8 cellular contexts compared by ENCODE assay signal in the genomic region with DNA sequence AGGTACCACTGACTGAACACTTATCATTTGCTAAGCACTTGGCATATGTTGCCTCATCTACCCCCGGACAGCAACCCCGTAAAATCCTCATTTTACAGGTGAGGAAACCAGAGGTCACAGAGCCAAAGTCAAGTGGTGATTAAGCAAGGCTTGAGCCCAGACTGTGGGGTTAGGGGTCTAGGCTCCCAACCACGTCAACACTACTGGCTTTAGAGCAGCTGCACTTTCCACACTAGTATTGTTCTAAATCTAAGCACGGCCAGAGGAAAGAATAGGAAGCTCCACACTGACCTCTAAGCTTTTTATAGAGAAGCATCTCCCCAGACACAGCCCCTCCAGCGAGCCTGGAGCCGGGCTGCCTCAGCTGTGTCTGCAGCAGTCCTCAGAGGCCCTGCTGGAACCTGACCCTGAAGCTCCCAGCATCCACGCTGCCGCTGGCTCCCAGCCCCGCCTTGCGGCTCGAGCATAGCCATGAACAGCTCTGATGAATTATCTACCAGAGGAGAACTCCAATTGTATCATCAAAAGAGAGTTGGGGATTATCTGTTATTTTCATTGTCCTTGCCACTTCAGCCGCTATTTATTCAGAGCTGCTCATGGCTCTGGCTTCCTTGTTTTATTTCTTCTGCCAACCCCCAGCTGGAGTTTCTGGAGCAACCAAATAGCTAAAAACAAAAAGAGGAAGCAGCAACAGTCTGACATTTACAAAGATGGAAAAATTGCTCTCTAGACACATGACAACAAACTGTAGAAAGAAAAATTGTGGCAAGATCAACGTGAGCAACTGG.
DNase-seq lines count a peak whose midpoint lies in the region; ATAC-seq and TF ChIP-seq lines count a peak whose summit lies in the region.

No MANE protein-coding gene starts in this region.

- no peak overlapping the region for H3K27ac Mint-ChIP-seq in activated naive CD4-positive, alpha-beta T cell treated with anti-CD3 and anti-CD28 coated beads, Interleukin-2, amount 10 ng/mL, durations not matched to agents 7 days and 5 days
- no peak overlapping the region for H3K27ac Mint-ChIP-seq in natural killer cell

- H3F3A ChIP-seq in GM23248 (ENCODE audit: insufficient read depth) = peaks cover 42% of the 10 kb centered on the region
- H3F3A ChIP-seq in PC-9 (ENCODE audit: insufficient read depth, low read depth) = peaks cover 78% of the 10 kb centered on the region

- DNase-seq in GM23248 (peak; percentile 87), PC-9 (no peak), esophagus muscularis mucosa (ENCODE audit: extremely low spot score) (no peak), natural killer cell (no peak), mesenteric fat pad (ENCODE audit: low spot score) (no peak)
- DNase-seq in activated CD4-positive, alpha-beta T cell treated with anti-CD3 and anti-CD28 coated beads, Interleukin-2, amount 50 U/mL, for 1 hour = no peak
- DNase-seq in activated naive CD4-positive, alpha-beta T cell treated with anti-CD3 and anti-CD28 coated beads, Interleukin-2, amount 10 ng/mL, durations not matched to agents 7 days and 5 days = no peak

- POLR2A ChIA-PET in PC-9 (lab: Charles Lee; ENCODE audit: unreplicated experiment) = interaction anchor here (0.7 to 1.3 kb wide), 3 partner anchors 20 to 62 kb away, joined by 3 to 16 read pairs (median 5); a partner anchor contains a TSS

- H3K4me2 ChIP-seq in GM23248 (ENCODE audit: unreplicated experiment) (peak overlapping the region; percentile 78), PC-9 (peak overlapping the region; percentile 69)

- no peaks in the 10 kb centered on the region for H3K9me2 ChIP-seq in GM23248 (ENCODE audit: insufficient read depth)
- no peaks in the 10 kb centered on the region for H3K9me2 ChIP-seq in PC-9 (ENCODE audit: insufficient read depth)

- TF ChIP-seq POLR2A in esophagus muscularis mucosa (IDR thresholded peaks at IDR 0.05; ENCODE audit: low read depth) = no peak

- H3K4me1 ChIP-seq in GM23248 (ENCODE audit: insufficient read depth) (peaks cover 67% of the 10 kb centered on the region), PC-9 (replicated peaks; ENCODE audit: insufficient read depth) (peaks cover 98% of the 10 kb centered on the region), esophagus muscularis mucosa (peaks cover 24 to 85% (median 74%) of the 10 kb centered on the region in 4 donors), neuron (ENCODE audit: insufficient read depth, low read length) (peaks cover 36% of the 10 kb centered on the region)

- H3K4me1 Mint-ChIP-seq in activated naive CD4-positive, alpha-beta T cell treated with anti-CD3 and anti-CD28 coated beads, Interleukin-2, amount 10 ng/mL, durations not matched to agents 7 days and 5 days = no peaks in the 10 kb centered on the region
- H3K4me1 Mint-ChIP-seq in natural killer cell = peaks cover 0 to 9% of the 10 kb centered on the region in 2 donors

- H3K4me3 Mint-ChIP-seq in activated naive CD4-positive, alpha-beta T cell treated with anti-CD3 and anti-CD28 coated beads, Interleukin-2, amount 10 ng/mL, durations not matched to agents 7 days and 5 days = no peak overlapping the region
- no peak overlapping the region for H3K4me3 Mint-ChIP-seq in natural killer cell

- TSS peak; percentile 75 for BruUV-seq in PC-9 (replicated peaks; lab: Mats Ljungman, UMichigan)

- intact Hi-C loops in PC-9 (cut with micrococcal nuclease; ENCODE audit: unreplicated experiment) (loop anchor here (5.0 kb wide), 1 partner anchor 55 kb away; no protein-coding TSS in a partner anchor), esophagus muscularis mucosa (cut with DNase I) (loop anchor here (5.0 kb wide), 2 partner anchors 55 to 65 kb away; no protein-coding TSS in a partner anchor), natural killer cell (cut with micrococcal nuclease) (no loop called here)

- H3K27me3 Mint-ChIP-seq in activated naive CD4-positive, alpha-beta T cell treated with anti-CD3 and anti-CD28 coated beads, Interleukin-2, amount 10 ng/mL, durations not matched to agents 7 days and 5 days = no peaks in the 10 kb centered on the region
- peaks cover 3 to 4% of the 10 kb centered on the region in 2 donors for H3K27me3 Mint-ChIP-seq in natural killer cell (ENCODE audit: low read depth in 2 of 2)

- TF ChIP-seq EP300 in esophagus muscularis mucosa (IDR thresholded peaks at IDR 0.05) = no peak

- H3K4me3 ChIP-seq in GM23248 (peak overlapping the region; percentile 35), PC-9 (no peak overlapping the region), esophagus muscularis mucosa (peak overlapping the region; percentile 15 to 28 (median 17)), neuron (ENCODE audit: low read length) (no peak overlapping the region)

- no peak for ATAC-seq in natural killer cell

- H3K36me3 ChIP-seq in GM23248 (ENCODE audit: low read depth) (no peaks in the 10 kb centered on the region), PC-9 (ENCODE audit: low read depth) (no peaks in the 10 kb centered on the region), esophagus muscularis mucosa (no peaks in the 10 kb centered on the region), neuron (ENCODE audit: insufficient read depth, low read length) (no peaks in the 10 kb centered on the region)

- CTCF ChIA-PET in PC-9 (lab: Charles Lee) = interaction anchor here (0.6 to 1.3 kb wide), 2 partner anchors 12 to 64 kb away, joined by 3 read pairs; no protein-coding TSS in a partner anchor
- CTCF ChIA-PET in activated naive CD4-positive, alpha-beta T cell treated with anti-CD3 and anti-CD28 coated beads, Interleukin-2, amount 10 ng/mL, durations not matched to agents 7 days and 5 days (lab: Charles Lee) = no interaction called here

- H3K27ac ChIP-seq in GM23248 = peak overlapping the region; percentile 84
- peak overlapping the region; percentile 75 for H3K27ac ChIP-seq in PC-9
- peak overlapping the region; percentile 88 to 91 (median 90) for H3K27ac ChIP-seq in esophagus muscularis mucosa (replicated peaks in 1 of 4)

- H3K9ac ChIP-seq in GM23248 = peak overlapping the region; percentile 77

- H3K9me3 ChIP-seq in GM23248 (ENCODE audit: low read depth) (no peaks in the 10 kb centered on the region), PC-9 (ENCODE audit: insufficient read depth, low read depth) (no peaks in the 10 kb centered on the region), esophagus muscularis mucosa (no peaks in the 10 kb centered on the region), neuron (ENCODE audit: low read length) (no peaks in the 10 kb centered on the region)

- H3K27me3 ChIP-seq in GM23248 (replicated peaks; ENCODE audit: insufficient read depth) (no peaks in the 10 kb centered on the region), PC-9 (ENCODE audit: insufficient read depth, low read depth) (no peaks in the 10 kb centered on the region), esophagus muscularis mucosa (no peaks in the 10 kb centered on the region), neuron (ENCODE audit: insufficient read depth, low read length) (no peaks in the 10 kb centered on the region)

- H2AFZ ChIP-seq in GM23248 (peak overlapping the region; percentile 60), PC-9 (peak overlapping the region; percentile 49; the same call in 1 of the 2 replicates), neuron (ENCODE audit: low read depth, low read length) (peak overlapping the region; percentile 7)

- in situ Hi-C loops in GM23248 (cut with MboI) = no loop called here

- no peaks in the 10 kb centered on the region for H3K9me3 Mint-ChIP-seq in activated naive CD4-positive, alpha-beta T cell treated with anti-CD3 and anti-CD28 coated beads, Interleukin-2, amount 10 ng/mL, durations not matched to agents 7 days and 5 days
- H3K9me3 Mint-ChIP-seq in natural killer cell = no peaks in the 10 kb centered on the region

- no peaks in the 10 kb centered on the region for H3K36me3 Mint-ChIP-seq in activated naive CD4-positive, alpha-beta T cell treated with anti-CD3 and anti-CD28 coated beads, Interleukin-2, amount 10 ng/mL, durations not matched to agents 7 days and 5 days
- no peaks in the 10 kb centered on the region for H3K36me3 Mint-ChIP-seq in natural killer cell

- H3K79me2 ChIP-seq in GM23248 (ENCODE audit: insufficient read depth) = no peaks in the 10 kb centered on the region
- H3K79me2 ChIP-seq in PC-9 (ENCODE audit: low read depth) = peaks cover 28% of the 10 kb centered on the region; the same call in 1 of the 2 replicates

- 7 to 8% methylated on average over 13 of the region's 13 CpGs for WGBS in GM23248 (ENCODE audit: low coverage in 1 of 2, low lambda C conversion rate in 2 of 2, missing lambda C conversion rate in 2 of 2), 2 experiments
- WGBS in esophagus muscularis mucosa = 11% methylated on average over 11 of the region's 13 CpGs

- TF ChIP-seq CTCF in PC-9 (conservative IDR thresholded peaks at IDR 0.05) (no peak), esophagus muscularis mucosa (IDR thresholded peaks at IDR 0.05) (peak in 1 of 3 experiments; percentile 19), natural killer cell (IDR thresholded peaks at IDR 0.05) (no peak)

- H4K20me1 ChIP-seq in GM23248 (ENCODE audit: insufficient read depth) (no peaks in the 10 kb centered on the region), PC-9 (ENCODE audit: insufficient read depth) (no peaks in the 10 kb centered on the region)

Comparison
In these comparisons a context has a peak if more than half of its experiments do, and no peak if none do; other contexts are left out.
1. H2AFZ ChIP-seq: peak in every context shown above with its lines; median percentile 60 in GM23248; 49 in PC-9; 7 in neuron.
2. H3K4me3 ChIP-seq: peak in GM23248 (single experiment) and esophagus muscularis mucosa (4 of 4); none in PC-9 (single experiment) and neuron (single experiment).
3. Peak in every context shown above with its lines, with median percentiles within 50 percentile points of each other: H3K27ac ChIP-seq.